ENCODE assay signal across 12 cellular contexts in genomic region chr10:68559251-68559650, GRCh38. TPM values are rescaled to one million over a fixed set of nuclear protein-coding genes. Genes with fewer than 3 reads are reported as not detected.
A peak's percentile ranks its signal among the peaks of the same experiment; 100 is the strongest.
DNase-seq lines count a peak whose midpoint lies in the region; ATAC-seq and TF ChIP-seq lines count a peak whose summit lies in the region.
"Had no signal": no experiment of that assay in that cellular context is flagged by ENCODE, and none has a peak within 500 bp of the region (broad histone marks: within the 10 kb centered on the region; RNA-seq: fewer than 3 reads in every experiment).

No MANE protein-coding gene starts in this region.

- H3K27ac ChIP-seq in naive thymus-derived CD4-positive, alpha-beta T cell (ENCODE audit: low read depth, low read length), result no peak overlapping the region
- H3K27ac ChIP-seq in right atrium auricular region, result no peak overlapping the region
- H3K27ac ChIP-seq: prostate gland had no signal

- H3K9me3 Mint-ChIP-seq in stimulated activated naive CD8-positive, alpha-beta T cell treated with anti-CD3 and anti-CD28 coated beads, Interleukin-15, Interleukin-2, amounts not matched to agents 100 ng/mL and 50 ng/mL, for 24 hours, result no peaks in the 10 kb centered on the region
- H3K9me3 Mint-ChIP-seq in activated T-helper 17 cell treated with anti-CD3 and anti-CD28 coated beads, Interleukin-2, amount 50 U/mL, for 72 hours, result no peaks in the 10 kb centered on the region
- H3K9me3 Mint-ChIP-seq in naive thymus-derived CD4-positive, alpha-beta T cell, result peaks cover 0 to 3% (median 0%) of the 10 kb centered on the region in 11 donors

- H3K27ac Mint-ChIP-seq in stimulated activated naive CD8-positive, alpha-beta T cell treated with anti-CD3 and anti-CD28 coated beads, Interleukin-15, Interleukin-2, amounts not matched to agents 100 ng/mL and 50 ng/mL, for 24 hours, result no peak overlapping the region
- no peak overlapping the region for H3K27ac Mint-ChIP-seq in activated T-helper 17 cell treated with anti-CD3 and anti-CD28 coated beads, Interleukin-2, amount 50 U/mL, for 72 hours
- no peak overlapping the region for H3K27ac Mint-ChIP-seq in naive thymus-derived CD4-positive, alpha-beta T cell

- H3K36me3 Mint-ChIP-seq in stimulated activated naive CD8-positive, alpha-beta T cell treated with anti-CD3 and anti-CD28 coated beads, Interleukin-15, Interleukin-2, amounts not matched to agents 100 ng/mL and 50 ng/mL, for 24 hours (ENCODE audit: low read depth), result no peaks in the 10 kb centered on the region
- H3K36me3 Mint-ChIP-seq in activated T-helper 17 cell treated with anti-CD3 and anti-CD28 coated beads, Interleukin-2, amount 50 U/mL, for 72 hours (ENCODE audit: low read depth), result no peaks in the 10 kb centered on the region
- H3K36me3 Mint-ChIP-seq in naive thymus-derived CD4-positive, alpha-beta T cell, result peaks cover 0 to 5% (median 0%) of the 10 kb centered on the region in 5 donors

- no peaks in the 10 kb centered on the region for H3K36me3 ChIP-seq in naive thymus-derived CD4-positive, alpha-beta T cell (ENCODE audit: control insufficient read depth in 2 of 3, insufficient read depth in 3 of 3, low read length in 3 of 3)
- H3K36me3 ChIP-seq in right atrium auricular region, result no peaks in the 10 kb centered on the region
- H3K36me3 ChIP-seq: prostate gland had no signal

- H3K4me1 ChIP-seq in naive thymus-derived CD4-positive, alpha-beta T cell (ENCODE audit: control insufficient read depth in 2 of 2, insufficient read depth in 2 of 2, low read length in 2 of 2), result peaks cover 5 to 14% of the 10 kb centered on the region in 2 donors
- H3K4me1 ChIP-seq in right atrium auricular region, result peaks cover 0 to 20% of the 10 kb centered on the region in 2 donors
- H3K4me1 ChIP-seq: prostate gland had no signal

- H3K4me3 Mint-ChIP-seq in stimulated activated naive CD8-positive, alpha-beta T cell treated with anti-CD3 and anti-CD28 coated beads, Interleukin-15, Interleukin-2, amounts not matched to agents 100 ng/mL and 50 ng/mL, for 24 hours, result peak overlapping the region; percentile 47
- H3K4me3 Mint-ChIP-seq in activated T-helper 17 cell treated with anti-CD3 and anti-CD28 coated beads, Interleukin-2, amount 50 U/mL, for 72 hours, result peak overlapping the region; percentile 66
- H3K4me3 Mint-ChIP-seq in naive thymus-derived CD4-positive, alpha-beta T cell, result peak overlapping the region; percentile 36 to 83 (median 68)

- POLR2A ChIA-PET in naive thymus-derived CD4-positive, alpha-beta T cell (lab: Charles Lee), result no interaction called here

- intact Hi-C loops in naive thymus-derived CD4-positive, alpha-beta T cell (cut with micrococcal nuclease), result no loop called here

- no peaks in the 10 kb centered on the region for H3K9me3 ChIP-seq in naive thymus-derived CD4-positive, alpha-beta T cell (ENCODE audit: control insufficient read depth in 2 of 3, low read length in 3 of 3)
- H3K9me3 ChIP-seq in right atrium auricular region, result no peaks in the 10 kb centered on the region
- H3K9me3 ChIP-seq: mucosa of descending colon, prostate gland had no signal

- DNase-seq in stimulated activated naive CD8-positive, alpha-beta T cell treated with anti-CD3 and anti-CD28 coated beads, Interleukin-15, Interleukin-2, amounts not matched to agents 100 U/mL and 50 U/mL, for 24 hours, result no peak
- DNase-seq in naive thymus-derived CD4-positive, alpha-beta T cell, result no peak
- no peak for DNase-seq in NCI-H1436 treated with DMSO at 0.1 percent for 48 hours (lab: John Stamatoyannopoulos, UW)
- DNase-seq in right atrium auricular region (ENCODE audit: low spot score), result no peak
- DNase-seq in T-helper 9 cell, result no peak
- DNase-seq: DMS79, mucosa of descending colon, NCI-H510A had no signal

- CTCF ChIA-PET in naive thymus-derived CD4-positive, alpha-beta T cell (lab: Charles Lee), result no interaction called here

- no peak for TF ChIP-seq CTCF in right atrium auricular region (IDR thresholded peaks at IDR 0.05)

- peaks cover 27% of the 10 kb centered on the region for H3K4me1 Mint-ChIP-seq in stimulated activated naive CD8-positive, alpha-beta T cell treated with anti-CD3 and anti-CD28 coated beads, Interleukin-15, Interleukin-2, amounts not matched to agents 100 ng/mL and 50 ng/mL, for 24 hours (ENCODE audit: low read depth)
- H3K4me1 Mint-ChIP-seq in activated T-helper 17 cell treated with anti-CD3 and anti-CD28 coated beads, Interleukin-2, amount 50 U/mL, for 72 hours, result peaks cover 11% of the 10 kb centered on the region
- peaks cover 16 to 33% (median 25%) of the 10 kb centered on the region in 7 donors for H3K4me1 Mint-ChIP-seq in naive thymus-derived CD4-positive, alpha-beta T cell

- H3K27me3 Mint-ChIP-seq in stimulated activated naive CD8-positive, alpha-beta T cell treated with anti-CD3 and anti-CD28 coated beads, Interleukin-15, Interleukin-2, amounts not matched to agents 100 ng/mL and 50 ng/mL, for 24 hours, result peaks cover 48% of the 10 kb centered on the region
- peaks cover 33% of the 10 kb centered on the region for H3K27me3 Mint-ChIP-seq in activated T-helper 17 cell treated with anti-CD3 and anti-CD28 coated beads, Interleukin-2, amount 50 U/mL, for 72 hours
- H3K27me3 Mint-ChIP-seq in naive thymus-derived CD4-positive, alpha-beta T cell, result peaks cover 41 to 63% (median 55%) of the 10 kb centered on the region in 5 donors

- no peak overlapping the region for H3K4me3 ChIP-seq in naive thymus-derived CD4-positive, alpha-beta T cell (ENCODE audit: low read length)
- no peak overlapping the region for H3K4me3 ChIP-seq in right atrium auricular region
- H3K4me3 ChIP-seq: mucosa of descending colon had no signal

- peaks cover 4 to 14% of the 10 kb centered on the region in 2 donors for H3K27me3 ChIP-seq in naive thymus-derived CD4-positive, alpha-beta T cell (ENCODE audit: control insufficient read depth in 2 of 2, insufficient read depth in 2 of 2, low read length in 2 of 2)
- no peaks in the 10 kb centered on the region for H3K27me3 ChIP-seq in right atrium auricular region

- ATAC-seq in stimulated activated naive CD8-positive, alpha-beta T cell treated with anti-CD3 and anti-CD28 coated beads, Interleukin-15, Interleukin-2, amounts not matched to agents 100 U/mL and 50 U/mL, for 24 hours, result no peak
- ATAC-seq in activated T-helper 17 cell treated with anti-CD3 and anti-CD28 coated beads, Interleukin-2, amount 50 U/mL, for 72 hours (replicated peaks), result no peak
- ATAC-seq in naive thymus-derived CD4-positive, alpha-beta T cell, result no peak
- ATAC-seq in GM21528 (IDR thresholded peaks at IDR 0.05; ENCODE audit: low FRiP score, unreplicated experiment), result no peak

RNA-seq across cellular contexts. Expression of gene TET1, which starts 0.9 kb away (rescaled TPM):
- under 1 TPM; 0.86 to 0.87 TPM for total RNA-seq in activated T-helper 17 cell treated with anti-CD3 and anti-CD28 coated beads, Interleukin-2, amount 50 U/mL, for 72 hours
- 1 to 10 TPM; 2.5 to 3.0 (median 2.9) TPM for total RNA-seq in naive thymus-derived CD4-positive, alpha-beta T cell
- polyA plus RNA-seq in naive thymus-derived CD4-positive, alpha-beta T cell, result 1 to 10 TPM; 1.4 to 1.6 TPM
- 1 to 10 TPM; 2.4 to 3.0 TPM for total RNA-seq in right atrium auricular region

RNA-seq across cellular contexts. Expression of gene SLC25A16, which starts 31.9 kb away (rescaled TPM):
- 10 to 100 TPM; 16.6 to 17.0 TPM for total RNA-seq in activated T-helper 17 cell treated with anti-CD3 and anti-CD28 coated beads, Interleukin-2, amount 50 U/mL, for 72 hours
- 10 to 100 TPM; 19.1 to 28.3 (median 26.5) TPM for total RNA-seq in naive thymus-derived CD4-positive, alpha-beta T cell
- polyA plus RNA-seq in naive thymus-derived CD4-positive, alpha-beta T cell, result 1 to 10 TPM; 3.5 to 6.9 TPM
- 1 to 10 TPM; 7.7 to 9.9 TPM for total RNA-seq in right atrium auricular region
